In genomic region chr1:209416660-209417059, GRCh38 we compare ENCODE assay signal across 1 cellular context.
TF ChIP-seq lines count a peak whose summit lies in the region.

No MANE protein-coding gene starts in this region.

TF ChIP-seq in IMR-90, 13 proteins besides CTCF, POLR2A, EP300 and RAD21:
- no peak for TF ChIP-seq MAZ (IDR thresholded peaks at IDR 0.05; ENCODE audit: borderline replicate concordance, low read depth, low read length)
